ENCODE assay signal across 8 cellular contexts in genomic region chr20:62804632-62805364, GRCh38. TPM values are rescaled to one million over a fixed set of nuclear protein-coding genes. Genes with fewer than 3 reads are reported as not detected.
DNase-seq lines count a peak whose midpoint lies in the region; ATAC-seq and TF ChIP-seq lines count a peak whose summit lies in the region.

TSS of gene OGFR (plus strand) at chr20:62804835. CDS start at chr20:62804860, 25 bp downstream.

- H3K4me1 Mint-ChIP-seq in activated T-helper 17 cell treated with anti-CD3 and anti-CD28 coated beads, Interleukin-2, amount 50 U/mL, for 72 hours = no peaks in the 10 kb centered on the region
- H3K4me1 Mint-ChIP-seq in natural killer cell treated with Interleukin-12 subunit alpha and Interleukin-12 subunit beta and Interleukin-15 and Interleukin-18, amount 100 ng/mL, for 72 hours (ENCODE audit: low read depth in 2 of 2) = peaks cover 5 to 20% of the 10 kb centered on the region in 2 donors

- peak within 1 kb of the TSS; percentile 97 for H3K4me3 ChIP-seq in HEK293 (ENCODE audit: low read depth, low read length)
- peak within 1 kb of the TSS; percentile 83 for H3K4me3 ChIP-seq in PC-9
- H3K4me3 ChIP-seq in fibroblast of mammary gland (ENCODE audit: control insufficient read depth, low read depth, low read length) = peak within 1 kb of the TSS; percentile 66
- peak within 1 kb of the TSS; percentile 78 to 88 for H3K4me3 ChIP-seq in stomach smooth muscle (ENCODE audit: low read length in 2 of 2)

- H3K9me2 ChIP-seq in PC-9 (ENCODE audit: insufficient read depth) = no peaks in the 10 kb centered on the region

- H3K4me1 ChIP-seq in HEK293 (ENCODE audit: control insufficient read depth, insufficient read depth, low read length) (no peaks in the 10 kb centered on the region), PC-9 (replicated peaks; ENCODE audit: insufficient read depth) (peaks cover 14% of the 10 kb centered on the region), stomach smooth muscle (ENCODE audit: control insufficient read depth, insufficient read depth, low read length) (peaks cover 45% of the 10 kb centered on the region)

- peak within 1 kb of the TSS; percentile 82; the same call in 1 of the 2 replicates for H2AFZ ChIP-seq in PC-9

- intact Hi-C loops in PC-9 (cut with micrococcal nuclease; ENCODE audit: unreplicated experiment) = loop anchor here (5.0 kb wide), 1 partner anchor 182 kb away; no protein-coding TSS in a partner anchor

- H3K9ac ChIP-seq in stomach smooth muscle (ENCODE audit: low read length in 2 of 2) = peak within 1 kb of the TSS; percentile 64 to 84

- ATAC-seq in activated T-helper 17 cell treated with anti-CD3 and anti-CD28 coated beads, Interleukin-2, amount 50 U/mL, for 72 hours (replicated peaks) = peak; percentile 59
- peak; percentile 76 to 87 for ATAC-seq in natural killer cell treated with Interleukin-12 subunit alpha and Interleukin-12 subunit beta and Interleukin-15 and Interleukin-18, amount 100 ng/mL, for 72 hours

- peaks cover 57% of the 10 kb centered on the region for H3K36me3 Mint-ChIP-seq in activated T-helper 17 cell treated with anti-CD3 and anti-CD28 coated beads, Interleukin-2, amount 50 U/mL, for 72 hours (ENCODE audit: low read depth)
- no peaks in the 10 kb centered on the region for H3K36me3 Mint-ChIP-seq in natural killer cell treated with Interleukin-12 subunit alpha and Interleukin-12 subunit beta and Interleukin-15 and Interleukin-18, amount 100 ng/mL, for 72 hours

- CTCF ChIA-PET in HEK293 (lab: Yijun Ruan, JAX) (interaction anchor here (1.1 to 3.4 kb wide), 3 partner anchors 13 to 100 kb away, joined by 3 to 18 read pairs (median 4); no protein-coding TSS in a partner anchor), PC-9 (lab: Charles Lee) (interaction anchor here (0.5 to 1.5 kb wide), 2 partner anchors 9 to 18 kb away, joined by 3 to 5 read pairs; partner anchors contain the start of gene MRGBP)

- H3K9me3 ChIP-seq in HEK293 (ENCODE audit: control insufficient read depth, insufficient read depth, low read depth, low read length) = no peaks in the 10 kb centered on the region
- no peaks in the 10 kb centered on the region for H3K9me3 ChIP-seq in PC-9 (ENCODE audit: insufficient read depth, low read depth)
- no peaks in the 10 kb centered on the region for H3K9me3 ChIP-seq in stomach smooth muscle (ENCODE audit: control insufficient read depth in 2 of 2, low read length in 2 of 2)

- H3K9me3 Mint-ChIP-seq in activated T-helper 17 cell treated with anti-CD3 and anti-CD28 coated beads, Interleukin-2, amount 50 U/mL, for 72 hours = no peaks in the 10 kb centered on the region
- no peaks in the 10 kb centered on the region for H3K9me3 Mint-ChIP-seq in natural killer cell treated with Interleukin-12 subunit alpha and Interleukin-12 subunit beta and Interleukin-15 and Interleukin-18, amount 100 ng/mL, for 72 hours

- H3K27ac ChIP-seq in HEK293 (ENCODE audit: extremely low read depth, low read depth, low read length) = peak within 1 kb of the TSS; percentile 80
- peak within 1 kb of the TSS; percentile 48; the same call in 1 of the 2 replicates for H3K27ac ChIP-seq in PC-9
- H3K27ac ChIP-seq in stomach smooth muscle (ENCODE audit: low read length) = peak within 1 kb of the TSS; percentile 73

- H3K27me3 ChIP-seq in PC-9 (ENCODE audit: insufficient read depth, low read depth) (no peaks in the 10 kb centered on the region), stomach smooth muscle (ENCODE audit: control insufficient read depth in 1 of 2, insufficient read depth in 2 of 2, low read length in 2 of 2) (no peaks in the 10 kb centered on the region)

- H3K4me2 ChIP-seq in PC-9 = peak within 1 kb of the TSS; percentile 97

- H4K20me1 ChIP-seq in PC-9 (ENCODE audit: insufficient read depth) = peaks cover 43% of the 10 kb centered on the region

- no peaks in the 10 kb centered on the region for H3K27me3 Mint-ChIP-seq in activated T-helper 17 cell treated with anti-CD3 and anti-CD28 coated beads, Interleukin-2, amount 50 U/mL, for 72 hours
- no peaks in the 10 kb centered on the region for H3K27me3 Mint-ChIP-seq in natural killer cell treated with Interleukin-12 subunit alpha and Interleukin-12 subunit beta and Interleukin-15 and Interleukin-18, amount 100 ng/mL, for 72 hours

- H3K4me3 Mint-ChIP-seq in activated T-helper 17 cell treated with anti-CD3 and anti-CD28 coated beads, Interleukin-2, amount 50 U/mL, for 72 hours = peak within 1 kb of the TSS; percentile 79
- H3K4me3 Mint-ChIP-seq in natural killer cell treated with Interleukin-12 subunit alpha and Interleukin-12 subunit beta and Interleukin-15 and Interleukin-18, amount 100 ng/mL, for 72 hours = peak within 1 kb of the TSS; percentile 90

- H3K36me3 ChIP-seq in HEK293 (ENCODE audit: control insufficient read depth in 2 of 2, insufficient read depth in 1 of 2, low read length in 2 of 2) (peaks cover 4 to 54% of the 10 kb centered on the region in 2 experiments; a peak in 2 of 3 replicates), PC-9 (ENCODE audit: low read depth) (peaks cover 17% of the 10 kb centered on the region), stomach smooth muscle (ENCODE audit: control insufficient read depth in 2 of 2, insufficient read depth in 2 of 2, low read length in 2 of 2) (peaks cover 19 to 25% of the 10 kb centered on the region in 2 donors)

- POLR2A ChIA-PET in HEK293 (lab: Yijun Ruan, JAX) (interaction anchor here (0.9 to 3.6 kb wide), 3 partner anchors 10 to 18 kb away, joined by 3 to 22 read pairs (median 6); partner anchors contain the start of gene MRGBP), PC-9 (lab: Charles Lee; ENCODE audit: unreplicated experiment) (no interaction called here)

- TF ChIP-seq CTCF in HEK293 (tag by site-specific recombination; IDR thresholded peaks at IDR 0.05) = no peak
- no peak for TF ChIP-seq CTCF in PC-9 (conservative IDR thresholded peaks at IDR 0.05)
- TF ChIP-seq CTCF in fibroblast of mammary gland (conservative IDR thresholded peaks at IDR 0.05; ENCODE audit: control insufficient read depth, insufficient read depth, low read depth, low read length) = no peak

- peaks cover 30% of the 10 kb centered on the region for H3K79me2 ChIP-seq in PC-9 (ENCODE audit: low read depth)

- DNase-seq in Daoy (ENCODE audit: low read depth) = peak; percentile 80
- DNase-seq in PC-9 = peak in 1 of 2 experiments; percentile 60
- DNase-seq in fibroblast of mammary gland (ENCODE audit: low read depth) = no peak
- peak; percentile 84 for DNase-seq in natural killer cell treated with Interleukin-12 subunit alpha and Interleukin-12 subunit beta and Interleukin-15 and Interleukin-18, amount 100 ng/mL, for 72 hours (ENCODE audit: low spot score)
- no peak for DNase-seq in NCI-H187 treated with DMSO at 0.1 percent for 48 hours (lab: John Stamatoyannopoulos, UW)

- peak within 1 kb of the TSS; percentile 89 for H3K27ac Mint-ChIP-seq in activated T-helper 17 cell treated with anti-CD3 and anti-CD28 coated beads, Interleukin-2, amount 50 U/mL, for 72 hours
- H3K27ac Mint-ChIP-seq in natural killer cell treated with Interleukin-12 subunit alpha and Interleukin-12 subunit beta and Interleukin-15 and Interleukin-18, amount 100 ng/mL, for 72 hours = peak within 1 kb of the TSS; percentile 90 to 95

- H3F3A ChIP-seq in PC-9 (ENCODE audit: insufficient read depth, low read depth) = peaks cover 49% of the 10 kb centered on the region

- BruUV-seq in PC-9 (replicated peaks; lab: Mats Ljungman, UMichigan) = no TSS peak

TF ChIP-seq in HEK293, 187 proteins besides CTCF, POLR2A, EP300 and RAD21 (continues in another document):
- TF ChIP-seq ZNF174 (tag by site-specific recombination; IDR thresholded peaks at IDR 0.05) (no peak), ZNF521 (tag by site-specific recombination; IDR thresholded peaks at IDR 0.05) (no peak), KLF10 (tag by site-specific recombination; IDR thresholded peaks at IDR 0.05) (peak; percentile 89), HOXD13 (CRISPR knock-in tag; IDR thresholded peaks at IDR 0.05; ENCODE audit: borderline replicate concordance) (no peak), BCL11A (tag by site-specific recombination; IDR thresholded peaks at IDR 0.05; ENCODE audit: low read depth) (no peak), ZIC2 (tag by site-specific recombination; IDR thresholded peaks at IDR 0.05) (0 out of 2 replicates have a peak, but pooled peaks have one; percentile 15), SP3 (tag by site-specific recombination; IDR thresholded peaks at IDR 0.05) (peak; percentile 40; the same call in 1 of the 2 replicates), ZFHX2 (tag by site-specific recombination; conservative IDR thresholded peaks at IDR 0.05) (peak; percentile 85), ZNF24 (tag by site-specific recombination; IDR thresholded peaks at IDR 0.05) (no peak)
- TF ChIP-seq, protein P1, sequence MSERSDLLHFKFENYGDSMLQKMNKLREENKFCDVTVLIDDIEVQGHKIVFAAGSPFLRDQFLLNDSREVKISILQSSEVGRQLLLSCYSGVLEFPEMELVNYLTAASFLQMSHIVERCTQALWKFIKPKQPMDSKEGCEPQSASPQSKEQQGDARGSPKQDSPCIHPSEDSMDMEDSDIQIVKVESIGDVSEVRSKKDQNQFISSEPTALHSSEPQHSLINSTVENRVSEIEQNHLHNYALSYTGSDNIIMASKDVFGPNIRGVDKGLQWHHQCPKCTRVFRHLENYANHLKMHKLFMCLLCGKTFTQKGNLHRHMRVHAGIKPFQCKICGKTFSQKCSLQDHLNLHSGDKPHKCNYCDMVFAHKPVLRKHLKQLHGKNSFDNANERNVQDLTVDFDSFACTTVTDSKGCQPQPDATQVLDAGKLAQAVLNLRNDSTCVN (tag by site-specific recombination; optimal IDR thresholded peaks at IDR 0.05) = peak; percentile 84
- TF ChIP-seq, protein P2, sequence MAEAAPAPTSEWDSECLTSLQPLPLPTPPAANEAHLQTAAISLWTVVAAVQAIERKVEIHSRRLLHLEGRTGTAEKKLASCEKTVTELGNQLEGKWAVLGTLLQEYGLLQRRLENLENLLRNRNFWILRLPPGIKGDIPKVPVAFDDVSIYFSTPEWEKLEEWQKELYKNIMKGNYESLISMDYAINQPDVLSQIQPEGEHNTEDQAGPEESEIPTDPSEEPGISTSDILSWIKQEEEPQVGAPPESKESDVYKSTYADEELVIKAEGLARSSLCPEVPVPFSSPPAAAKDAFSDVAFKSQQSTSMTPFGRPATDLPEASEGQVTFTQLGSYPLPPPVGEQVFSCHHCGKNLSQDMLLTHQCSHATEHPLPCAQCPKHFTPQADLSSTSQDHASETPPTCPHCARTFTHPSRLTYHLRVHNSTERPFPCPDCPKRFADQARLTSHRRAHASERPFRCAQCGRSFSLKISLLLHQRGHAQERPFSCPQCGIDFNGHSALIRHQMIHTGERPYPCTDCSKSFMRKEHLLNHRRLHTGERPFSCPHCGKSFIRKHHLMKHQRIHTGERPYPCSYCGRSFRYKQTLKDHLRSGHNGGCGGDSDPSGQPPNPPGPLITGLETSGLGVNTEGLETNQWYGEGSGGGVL (tag by site-specific recombination; IDR thresholded peaks at IDR 0.05) = peak; percentile 14; the same call in 1 of the 2 replicates

RNA-seq across cellular contexts. Expression of gene OGFR, which starts in this region (rescaled TPM):
- 44.2 and 55.0 TPM in 2 replicates for total RNA-seq in Daoy (2014; rRNA removed; shearing (Covaris generic))
- total RNA-seq in PC-9 (2021) = 57.4 and 65.0 TPM in 2 replicates
- total RNA-seq in activated T-helper 17 cell treated with anti-CD3 and anti-CD28 coated beads, Interleukin-2, amount 50 U/mL, for 72 hours = 10 to 100 TPM; 42.3 to 52.6 TPM
- 10 to 100 TPM; 75.9 to 88.7 TPM for total RNA-seq in natural killer cell treated with Interleukin-12 subunit alpha and Interleukin-12 subunit beta and Interleukin-15 and Interleukin-18, amount 100 ng/mL, for 72 hours

Comparison
In these comparisons a context has a peak if more than half of its experiments do, and no peak if none do; other contexts are left out.
1. DNase-seq: peak in Daoy (single experiment) and natural killer cell treated with Interleukin-12 subunit alpha and Interleukin-12 subunit beta and Interleukin-15 and Interleukin-18, amount 100 ng/mL, for 72 hours (single experiment); none in fibroblast of mammary gland (single experiment) and NCI-H187 treated with DMSO at 0.1 percent for 48 hours (single experiment).
2. Peak in every context shown above with its lines, with median percentiles within 50 percentile points of each other: H3K27ac ChIP-seq and H3K4me3 ChIP-seq.